Comparison of ENCODE assay signal across 17 cellular contexts in genomic region chr14:30883508-30884294, GRCh38.
"Had no signal": no experiment of that assay in that cellular context is flagged by ENCODE, and none has a peak within 500 bp of the region (broad histone marks: within the 10 kb centered on the region; RNA-seq: fewer than 3 reads in every experiment).

No MANE protein-coding gene starts in this region.

- ATAC-seq: effector memory CD8-positive, alpha-beta T cell; right cardiac atrium had no signal

- H3K27me3 Mint-ChIP-seq: effector memory CD8-positive, alpha-beta T cell; progenitor cell of endocrine pancreas had no signal

- H3K4me1 Mint-ChIP-seq: nephron progenitor cell had no signal

- H3K4me3 ChIP-seq: ascending aorta, transverse colon had no signal

- H3K27me3 ChIP-seq: ascending aorta, transverse colon had no signal

- H3K27ac Mint-ChIP-seq: activated T-helper 2 cell treated with anti-CD3 and anti-CD28 coated beads, Interferon-gamma antibody, Interleukin-2, Interleukin-4, amounts not matched to agents 10 μg/mL and 5 μg/mL and 100 μg/mL, durations not matched to agents 14 hours and 24 hours and 36 hours; effector memory CD8-positive, alpha-beta T cell; nephron progenitor cell; progenitor cell of endocrine pancreas had no signal

- H3K4me1 ChIP-seq: transverse colon had no signal

- H3K9me3 Mint-ChIP-seq: activated naive CD4-positive, alpha-beta T cell treated with anti-CD3 and anti-CD28 coated beads for 36 hours; activated T-helper 2 cell treated with anti-CD3 and anti-CD28 coated beads, Interferon-gamma antibody, Interleukin-2, Interleukin-4, amounts not matched to agents 10 μg/mL and 5 μg/mL and 100 μg/mL, durations not matched to agents 14 hours and 24 hours and 36 hours; effector memory CD8-positive, alpha-beta T cell; nephron progenitor cell had no signal

- H3K4me3 Mint-ChIP-seq: activated naive CD4-positive, alpha-beta T cell treated with anti-CD3 and anti-CD28 coated beads for 36 hours; effector memory CD8-positive, alpha-beta T cell; nephron progenitor cell had no signal

- H3K9me3 ChIP-seq: ascending aorta, transverse colon had no signal

- H3K27ac ChIP-seq: ascending aorta, transverse colon had no signal

- DNase-seq: activated CD4-positive, alpha-beta T cell treated with anti-CD3 and anti-CD28 coated beads for 48 hours; activated naive CD4-positive, alpha-beta T cell treated with anti-CD3 and anti-CD28 coated beads for 36 hours; dermis blood vessel endothelial cell; effector memory CD8-positive, alpha-beta T cell; head of caudate nucleus; nephron progenitor cell; right cardiac atrium; small intestine; stimulated activated CD4-positive, alpha-beta T cell treated with anti-CD3 and anti-CD28 coated beads, Interleukin-4, amount 100 ng/mL, for 4 hours; stimulated activated CD8-positive, alpha-beta memory T cell treated with anti-CD3 and anti-CD28 coated beads, Interleukin-4, amount 100 ng/mL, for 48 hours; stimulated activated naive CD4-positive, alpha-beta T cell treated with Interleukin-2 at 50 U/mL for 16 hours; substantia nigra; T1000; transverse colon had no signal

- H3K36me3 ChIP-seq: ascending aorta, transverse colon had no signal
